Comparison of ENCODE assay signal across 13 cellular contexts in the genomic region with DNA sequence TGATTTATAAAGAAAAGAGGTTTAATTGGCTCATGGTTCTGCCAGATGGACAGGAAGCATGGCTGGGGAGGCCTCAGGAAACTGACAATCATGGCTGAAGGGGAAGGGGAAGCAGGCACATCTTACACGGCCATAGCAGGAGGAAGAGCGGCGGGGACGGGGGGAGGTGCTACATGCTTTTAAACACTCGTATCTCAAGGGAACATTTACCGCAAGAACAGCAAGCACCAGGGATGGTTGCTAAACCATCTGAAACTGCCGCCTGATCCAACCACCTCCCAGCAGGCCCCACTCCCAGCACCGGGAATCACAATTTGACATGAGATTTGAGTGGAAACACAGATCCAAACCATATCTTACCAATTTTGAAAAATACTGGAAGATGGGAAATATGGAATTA.
A peak's percentile ranks its signal among the peaks of the same experiment; 100 is the strongest.
DNase-seq lines count a peak whose midpoint lies in the region; ATAC-seq and TF ChIP-seq lines count a peak whose summit lies in the region.
"Had no signal": no experiment of that assay in that cellular context is flagged by ENCODE, and none has a peak within 500 bp of the region (broad histone marks: within the 10 kb centered on the region; RNA-seq: fewer than 3 reads in every experiment).

No MANE protein-coding gene starts in this region.

- intact Hi-C loops in prostate gland (cut with DNase I), result no loop called here

- no peaks in the 10 kb centered on the region for H3K9me3 ChIP-seq in prostate gland
- H3K9me3 ChIP-seq in osteoblast (ENCODE audit: low read depth, low read length), result no peaks in the 10 kb centered on the region
- H3K9me3 ChIP-seq: BE2C had no signal

- H4K20me1 ChIP-seq in osteoblast (ENCODE audit: insufficient read depth, low read length), result no peaks in the 10 kb centered on the region

- no peak overlapping the region for H3K4me3 ChIP-seq in AG10803 (ENCODE audit: low read length)
- H3K4me3 ChIP-seq in HL-60 (replicated peaks; ENCODE audit: insufficient read depth, low read length), result no peak overlapping the region
- no peak overlapping the region for H3K4me3 ChIP-seq in choroid plexus epithelial cell (ENCODE audit: low read depth, low read length)
- no peak overlapping the region for H3K4me3 ChIP-seq in prostate gland
- no peak overlapping the region for H3K4me3 ChIP-seq in osteoblast (ENCODE audit: insufficient read depth, low read length)
- H3K4me3 ChIP-seq: GM23338 had no signal

- TF ChIP-seq POLR2A in prostate gland (IDR thresholded peaks at IDR 0.05), result no peak

- no peaks in the 10 kb centered on the region for H3K79me2 ChIP-seq in osteoblast (ENCODE audit: insufficient read depth, low read length)

- no peak for ATAC-seq in GM21528 (IDR thresholded peaks at IDR 0.05; ENCODE audit: low FRiP score, unreplicated experiment)
- ATAC-seq: GM23338 had no signal

- whole genome bisulfite sequencing in prostate gland, result 82% methylated on average over 8 of the region's 8 CpGs

- no peaks in the 10 kb centered on the region for H3K27me3 ChIP-seq in HL-60 (ENCODE audit: insufficient read depth, poor library complexity, severe bottlenecking)
- no peaks in the 10 kb centered on the region for H3K27me3 ChIP-seq in prostate gland (replicated peaks; ENCODE audit: insufficient read depth)
- no peaks in the 10 kb centered on the region for H3K27me3 ChIP-seq in osteoblast (ENCODE audit: insufficient read depth, low read length)
- H3K27me3 ChIP-seq: BE2C had no signal

- H3K36me3 ChIP-seq in prostate gland (no peaks in the 10 kb centered on the region), osteoblast (ENCODE audit: insufficient read depth, low read length) (no peaks in the 10 kb centered on the region)
- H3K36me3 ChIP-seq: BE2C had no signal

- H3K4me2 ChIP-seq in osteoblast (ENCODE audit: insufficient read depth, low read length), result no peak overlapping the region
- H3K4me2 ChIP-seq: GM23338 had no signal

- peak overlapping the region; percentile 13; the same call in 1 of the 2 replicates for H3K27ac ChIP-seq in HL-60 (replicated peaks)
- no peak overlapping the region for H3K27ac ChIP-seq in prostate gland
- no peak overlapping the region for H3K27ac ChIP-seq in osteoblast (ENCODE audit: low read depth, low read length)

- H3K4me1 ChIP-seq in prostate gland (replicated peaks) (no peaks in the 10 kb centered on the region), osteoblast (ENCODE audit: insufficient read depth, low read length) (no peaks in the 10 kb centered on the region)
- H3K4me1 ChIP-seq: BE2C had no signal

- no peak for TF ChIP-seq CTCF in AG10803 (conservative IDR thresholded peaks at IDR 0.05; ENCODE audit: low read length)
- TF ChIP-seq CTCF in HL-60 (IDR thresholded peaks at IDR 0.05; ENCODE audit: insufficient read depth, low read length), result no peak
- no peak for TF ChIP-seq CTCF in choroid plexus epithelial cell (conservative IDR thresholded peaks at IDR 0.05; ENCODE audit: low read depth, low read length)
- TF ChIP-seq CTCF in prostate gland (IDR thresholded peaks at IDR 0.05), result no peak
- TF ChIP-seq CTCF in osteoblast (IDR thresholded peaks at IDR 0.05; ENCODE audit: extremely low read depth, low read depth, low read length), result no peak

- H2AFZ ChIP-seq in osteoblast (ENCODE audit: low read length), result no peak overlapping the region
- H2AFZ ChIP-seq: GM23338 had no signal

- peak; percentile 5 for DNase-seq in AG10803 (ENCODE audit: low read depth)
- peak in 1 of 2 experiments; percentile 58 for DNase-seq in HL-60 (ENCODE audit: low read depth in 1 of 2, low spot score in 1 of 2)
- peak; percentile 22 for DNase-seq in choroid plexus epithelial cell (ENCODE audit: low read depth)
- peak; percentile 4 to 40 for DNase-seq in lung microvascular endothelial cell (ENCODE audit: low read depth in 2 of 2)
- no peak for DNase-seq in SIG-M5 treated with dmso at 0.1 percent for 504 hours (lab: John Stamatoyannopoulos, UW; ENCODE audit: unreplicated experiment)
- no peak for DNase-seq in prostate gland (ENCODE audit: low spot score)
- no peak for DNase-seq in osteoblast (ENCODE audit: insufficient read length, low spot score, missing footprints)
- DNase-seq: BE2C; CD8-positive, alpha-beta memory T cell; DMS53; H7 had no signal

Comparison
In these comparisons a context has a peak if more than half of its experiments do, and no peak if none do; other contexts are left out.
1. DNase-seq: peak in AG10803 (single experiment), choroid plexus epithelial cell (single experiment) and lung microvascular endothelial cell (2 of 2); none in SIG-M5 treated with dmso at 0.1 percent for 504 hours (single experiment), prostate gland (single experiment) and osteoblast (single experiment).